ENCODE assay signal across 10 cellular contexts in the genomic region with DNA sequence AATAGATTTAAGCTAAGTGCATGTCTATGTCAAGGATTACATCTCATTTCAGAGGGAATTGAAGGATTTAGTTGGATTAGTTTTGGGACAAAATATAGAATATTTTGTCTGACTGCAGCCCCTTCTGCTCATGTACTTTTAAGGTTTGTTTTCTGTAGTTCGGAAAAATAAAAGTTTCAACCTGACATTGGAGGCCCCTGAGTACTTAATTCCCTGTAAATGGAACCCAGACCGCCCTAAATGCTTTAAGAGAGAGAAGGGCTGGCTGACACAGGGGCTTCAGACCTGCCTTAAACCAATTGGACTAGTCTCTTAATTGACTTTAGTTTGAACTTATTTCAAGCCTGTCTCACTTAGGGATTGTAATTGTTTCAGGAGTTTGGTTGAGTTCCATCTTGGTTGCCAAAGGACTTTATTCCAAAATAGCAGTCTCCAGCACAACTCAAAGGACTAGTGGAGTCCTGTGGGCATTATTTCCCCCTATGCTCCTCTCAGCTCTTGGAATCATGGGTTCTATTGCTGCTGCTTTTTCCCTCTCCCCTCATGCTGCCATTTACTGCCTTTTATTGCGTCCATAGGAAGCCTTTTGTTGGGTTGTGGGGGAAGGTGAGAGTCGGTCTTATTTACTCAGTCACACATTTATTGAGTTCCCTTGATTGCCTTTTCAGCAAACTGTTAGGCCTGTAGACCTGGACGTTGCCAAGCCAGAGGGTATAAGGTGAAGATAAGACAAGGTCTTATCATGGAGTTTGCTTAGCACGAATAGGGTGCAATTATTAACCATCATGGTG. TPM values are rescaled to one million over a fixed set of nuclear protein-coding genes. Genes with fewer than 3 reads are reported as not detected.
A peak's percentile ranks its signal among the peaks of the same experiment; 100 is the strongest.
DNase-seq lines count a peak whose midpoint lies in the region; ATAC-seq and TF ChIP-seq lines count a peak whose summit lies in the region.
"Had no signal": no experiment of that assay in that cellular context is flagged by ENCODE, and none has a peak within 500 bp of the region (broad histone marks: within the 10 kb centered on the region; RNA-seq: fewer than 3 reads in every experiment).

No MANE protein-coding gene starts in this region.

- peaks cover 10% of the 10 kb centered on the region for H3K4me1 ChIP-seq in HEK293 (ENCODE audit: control insufficient read depth, insufficient read depth, low read length)
- H3K4me1 ChIP-seq in naive thymus-derived CD4-positive, alpha-beta T cell (ENCODE audit: control insufficient read depth in 2 of 2, insufficient read depth in 2 of 2, low read length in 2 of 2), result peaks cover 0 to 6% of the 10 kb centered on the region in 2 donors

- peak overlapping the region in 7 of 9 donors; percentile 4 to 78 (median 42) for H3K27ac Mint-ChIP-seq in naive thymus-derived CD4-positive, alpha-beta T cell

- TF ChIP-seq CTCF in HEK293 (tag by site-specific recombination; IDR thresholded peaks at IDR 0.05) (no peak), VCaP (conservative IDR thresholded peaks at IDR 0.05) (no peak)

- POLR2A ChIA-PET in HEK293 (lab: Yijun Ruan, JAX), result interaction anchor here (0.7 to 7.7 kb wide), 6 partner anchors 12 to 351 kb away, joined by 3 to 405 read pairs (median 10); partner anchors contain the start of genes BRD2, HLA-DMA and TAP2
- POLR2A ChIA-PET in naive thymus-derived CD4-positive, alpha-beta T cell (lab: Charles Lee), result interaction anchor here (0.5 to 25.6 kb wide), 9 partner anchors 14 to 143 kb away, joined by 3 to 638 read pairs (median 6); partner anchors contain the start of genes BRD2, HLA-DMA and HLA-DMB

- CTCF ChIA-PET in HEK293 (lab: Yijun Ruan, JAX), result interaction anchor here (0.6 to 11.4 kb wide), 14 partner anchors 11 to 166 kb away, joined by 4 to 250 read pairs (median 38); partner anchors contain the start of genes BRD2, HLA-DMA and TAP2
- CTCF ChIA-PET in naive thymus-derived CD4-positive, alpha-beta T cell (lab: Charles Lee), result interaction anchor here (0.9 to 6.1 kb wide), 9 partner anchors 9 to 145 kb away, joined by 3 to 157 read pairs (median 50); partner anchors contain the start of genes BRD2, HLA-DMA and HLA-DMB

- no peaks in the 10 kb centered on the region for H3K9me3 ChIP-seq in HEK293 (ENCODE audit: control insufficient read depth, insufficient read depth, low read depth, low read length)
- no peaks in the 10 kb centered on the region for H3K9me3 ChIP-seq in naive thymus-derived CD4-positive, alpha-beta T cell (ENCODE audit: control insufficient read depth in 2 of 3, low read length in 3 of 3)

- H3K36me3 Mint-ChIP-seq in naive thymus-derived CD4-positive, alpha-beta T cell, result peaks cover 7 to 27% (median 18%) of the 10 kb centered on the region in 5 donors

- intact Hi-C loops in naive thymus-derived CD4-positive, alpha-beta T cell (cut with micrococcal nuclease), result no loop called here

- no peak for ATAC-seq in naive thymus-derived CD4-positive, alpha-beta T cell
- ATAC-seq in HG03432 (IDR thresholded peaks at IDR 0.05; ENCODE audit: unreplicated experiment), result no peak
- ATAC-seq: activated CD4-positive, CD25-positive, alpha-beta regulatory T cell treated with anti-CD3 and anti-CD28 coated beads, Interleukin-2, amount 50 U/mL, for 24 hours had no signal

- H3K9me3 Mint-ChIP-seq in naive thymus-derived CD4-positive, alpha-beta T cell, result no peaks in the 10 kb centered on the region

- peaks cover 21 to 37% (median 29%) of the 10 kb centered on the region in 7 donors for H3K4me1 Mint-ChIP-seq in naive thymus-derived CD4-positive, alpha-beta T cell

- 0 out of 2 replicates have a peak overlapping the region, but pooled peaks have one; percentile 14 for H3K27ac ChIP-seq in HEK293 (ENCODE audit: extremely low read depth, low read depth, low read length)
- peak overlapping the region; percentile 50 for H3K27ac ChIP-seq in VCaP
- H3K27ac ChIP-seq in naive thymus-derived CD4-positive, alpha-beta T cell (ENCODE audit: low read depth, low read length), result no peak overlapping the region
- H3K27ac ChIP-seq: brain microvascular endothelial cell had no signal

- no peaks in the 10 kb centered on the region for H3K27me3 Mint-ChIP-seq in naive thymus-derived CD4-positive, alpha-beta T cell

- peak; percentile 64 for DNase-seq in DMS114 treated with DMSO at 0.1 percent for 48 hours (lab: John Stamatoyannopoulos, UW; ENCODE audit: unreplicated experiment)
- DNase-seq in naive thymus-derived CD4-positive, alpha-beta T cell, result no peak
- DNase-seq in dedifferentiated amniotic fluid mesenchymal stem cell (ENCODE audit: extremely low spot score), result no peak
- DNase-seq in NOMO-1 treated with dmso at 0.1 percent for 144 hours (lab: John Stamatoyannopoulos, UW; ENCODE audit: unreplicated experiment), result no peak
- DNase-seq: brain microvascular endothelial cell, NCI-H446 had no signal

- H3K27me3 ChIP-seq in naive thymus-derived CD4-positive, alpha-beta T cell (ENCODE audit: control insufficient read depth in 2 of 2, insufficient read depth in 2 of 2, low read length in 2 of 2), result no peaks in the 10 kb centered on the region
- H3K27me3 ChIP-seq: brain microvascular endothelial cell had no signal

- H3K4me3 ChIP-seq in HEK293 (ENCODE audit: low read depth, low read length), result no peak overlapping the region
- H3K4me3 ChIP-seq in naive thymus-derived CD4-positive, alpha-beta T cell (ENCODE audit: low read length), result no peak overlapping the region

- H3K4me3 Mint-ChIP-seq in naive thymus-derived CD4-positive, alpha-beta T cell, result no peak overlapping the region

- peaks cover 34 to 38% of the 10 kb centered on the region in 2 experiments for H3K36me3 ChIP-seq in HEK293 (ENCODE audit: control insufficient read depth in 2 of 2, insufficient read depth in 1 of 2, low read length in 2 of 2)
- H3K36me3 ChIP-seq in naive thymus-derived CD4-positive, alpha-beta T cell (ENCODE audit: control insufficient read depth in 2 of 3, insufficient read depth in 3 of 3, low read length in 3 of 3), result peaks cover 25 to 42% (median 40%) of the 10 kb centered on the region in 3 experiments

TF ChIP-seq in HEK293, 187 proteins besides CTCF, POLR2A, EP300 and RAD21 (continues in another document):
- TF ChIP-seq KLF16 (tag by site-specific recombination; IDR thresholded peaks at IDR 0.05) (no peak), ZNF677 (tag by site-specific recombination; IDR thresholded peaks at IDR 0.05) (no peak), WT1 (tag by site-specific recombination; IDR thresholded peaks at IDR 0.05) (peak; percentile 49; the same call in 1 of the 2 replicates), ZNF830 (tag by site-specific recombination; IDR thresholded peaks at IDR 0.05; ENCODE audit: low read depth) (no peak), ZNF23 (tag by site-specific recombination; IDR thresholded peaks at IDR 0.05; ENCODE audit: borderline replicate concordance) (no peak), ZBTB7A (tag by site-specific recombination; IDR thresholded peaks at IDR 0.05; ENCODE audit: low read depth) (no peak), HOXC10 (CRISPR knock-in tag; IDR thresholded peaks at IDR 0.05) (no peak), PRDM6 (tag by site-specific recombination; IDR thresholded peaks at IDR 0.05) (peak; percentile 43; the same call in 1 of the 2 replicates), MZF1 (tag by site-specific recombination; IDR thresholded peaks at IDR 0.05; ENCODE audit: borderline replicate concordance) (no peak), ZBTB26 (tag by site-specific recombination; optimal IDR thresholded peaks at IDR 0.05) (no peak), IKZF3 (tag by site-specific recombination; IDR thresholded peaks at IDR 0.05) (peak; percentile 69; the same call in 1 of the 2 replicates), ZNF704 (tag by site-specific recombination; IDR thresholded peaks at IDR 0.05) (no peak)

RNA-seq across cellular contexts. Expression of gene BRD2, which starts 14.5 kb away (rescaled TPM):
- total RNA-seq in naive thymus-derived CD4-positive, alpha-beta T cell, result 100 to 1,000 TPM; 275 to 391 (median 360) TPM
- polyA plus RNA-seq in naive thymus-derived CD4-positive, alpha-beta T cell, result 10 to 100 TPM; 33.4 to 82.6 TPM

RNA-seq across cellular contexts. Expression of gene HLA-DOA, which starts 26.5 kb away (rescaled TPM):
- total RNA-seq in naive thymus-derived CD4-positive, alpha-beta T cell, result 10 to 100 TPM in 1 of 5 experiments, 1 to 10 TPM in 4; 3.0 to 10.5 (median 5.4) TPM
- 1 to 10 TPM; 4.6 to 6.7 TPM for polyA plus RNA-seq in naive thymus-derived CD4-positive, alpha-beta T cell

RNA-seq across cellular contexts. Expression of gene HLA-DMA, which starts 30.0 kb away (rescaled TPM):
- total RNA-seq in naive thymus-derived CD4-positive, alpha-beta T cell, result 100 to 1,000 TPM in 1 of 5 experiments, 10 to 100 TPM in 4; 12.5 to 120 (median 29.6) TPM
- polyA plus RNA-seq in naive thymus-derived CD4-positive, alpha-beta T cell, result 10 to 100 TPM; 19.3 to 25.6 TPM

RNA-seq across cellular contexts. Expression of gene HLA-DMB, which starts 42.1 kb away (rescaled TPM):
- 10 to 100 TPM in 2 of 5 experiments, 1 to 10 TPM in 3; 7.8 to 82.5 (median 9.1) TPM for total RNA-seq in naive thymus-derived CD4-positive, alpha-beta T cell
- polyA plus RNA-seq in naive thymus-derived CD4-positive, alpha-beta T cell, result 10 to 100 TPM in 1 of 2 donors, 1 to 10 TPM in 1; 8.2 to 11.9 TPM
